Comparison of ENCODE assay signal across 1 cellular context in the genomic region with DNA sequence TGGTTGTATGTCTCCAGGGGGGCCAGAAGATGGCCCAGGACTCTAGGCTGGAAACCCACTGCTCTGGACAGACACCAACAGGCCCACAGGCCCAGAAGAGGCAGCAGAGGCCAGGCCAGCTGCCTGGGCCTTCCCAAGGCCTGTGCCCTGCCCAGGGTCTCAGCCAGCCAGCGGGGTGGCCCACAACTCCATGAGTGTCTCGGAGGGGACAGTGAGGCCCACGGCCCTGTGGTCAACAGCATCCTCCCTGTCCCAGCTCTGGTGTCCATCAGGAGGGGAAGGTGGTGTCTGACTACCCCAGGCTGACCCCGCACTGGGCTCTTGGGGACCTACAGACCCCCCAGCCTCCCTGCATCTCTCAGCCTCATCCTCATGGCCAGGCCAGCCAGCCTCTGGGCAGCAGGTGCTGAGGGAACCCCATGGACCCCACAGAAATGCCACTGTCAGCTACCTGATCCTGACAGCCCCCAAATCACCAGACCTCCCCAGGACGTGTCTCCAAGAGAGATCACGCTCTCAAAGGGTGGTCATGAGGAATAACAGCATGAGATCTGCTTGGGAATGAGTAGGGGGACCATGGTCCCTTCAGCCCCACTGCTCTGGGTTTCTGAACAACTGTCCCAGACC.
TF ChIP-seq lines count a peak whose summit lies in the region.

No MANE protein-coding gene starts in this region.

TF ChIP-seq in WTC11, 78 proteins besides CTCF, POLR2A, EP300 and RAD21 (continued from another document):
- TF ChIP-seq, protein P1, sequence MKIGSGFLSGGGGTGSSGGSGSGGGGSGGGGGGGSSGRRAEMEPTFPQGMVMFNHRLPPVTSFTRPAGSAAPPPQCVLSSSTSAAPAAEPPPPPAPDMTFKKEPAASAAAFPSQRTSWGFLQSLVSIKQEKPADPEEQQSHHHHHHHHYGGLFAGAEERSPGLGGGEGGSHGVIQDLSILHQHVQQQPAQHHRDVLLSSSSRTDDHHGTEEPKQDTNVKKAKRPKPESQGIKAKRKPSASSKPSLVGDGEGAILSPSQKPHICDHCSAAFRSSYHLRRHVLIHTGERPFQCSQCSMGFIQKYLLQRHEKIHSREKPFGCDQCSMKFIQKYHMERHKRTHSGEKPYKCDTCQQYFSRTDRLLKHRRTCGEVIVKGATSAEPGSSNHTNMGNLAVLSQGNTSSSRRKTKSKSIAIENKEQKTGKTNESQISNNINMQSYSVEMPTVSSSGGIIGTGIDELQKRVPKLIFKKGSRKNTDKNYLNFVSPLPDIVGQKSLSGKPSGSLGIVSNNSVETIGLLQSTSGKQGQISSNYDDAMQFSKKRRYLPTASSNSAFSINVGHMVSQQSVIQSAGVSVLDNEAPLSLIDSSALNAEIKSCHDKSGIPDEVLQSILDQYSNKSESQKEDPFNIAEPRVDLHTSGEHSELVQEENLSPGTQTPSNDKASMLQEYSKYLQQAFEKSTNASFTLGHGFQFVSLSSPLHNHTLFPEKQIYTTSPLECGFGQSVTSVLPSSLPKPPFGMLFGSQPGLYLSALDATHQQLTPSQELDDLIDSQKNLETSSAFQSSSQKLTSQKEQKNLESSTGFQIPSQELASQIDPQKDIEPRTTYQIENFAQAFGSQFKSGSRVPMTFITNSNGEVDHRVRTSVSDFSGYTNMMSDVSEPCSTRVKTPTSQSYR (CRISPR knock-in tag; IDR thresholded peaks at IDR 0.05): no peak
- TF ChIP-seq, protein P2, sequence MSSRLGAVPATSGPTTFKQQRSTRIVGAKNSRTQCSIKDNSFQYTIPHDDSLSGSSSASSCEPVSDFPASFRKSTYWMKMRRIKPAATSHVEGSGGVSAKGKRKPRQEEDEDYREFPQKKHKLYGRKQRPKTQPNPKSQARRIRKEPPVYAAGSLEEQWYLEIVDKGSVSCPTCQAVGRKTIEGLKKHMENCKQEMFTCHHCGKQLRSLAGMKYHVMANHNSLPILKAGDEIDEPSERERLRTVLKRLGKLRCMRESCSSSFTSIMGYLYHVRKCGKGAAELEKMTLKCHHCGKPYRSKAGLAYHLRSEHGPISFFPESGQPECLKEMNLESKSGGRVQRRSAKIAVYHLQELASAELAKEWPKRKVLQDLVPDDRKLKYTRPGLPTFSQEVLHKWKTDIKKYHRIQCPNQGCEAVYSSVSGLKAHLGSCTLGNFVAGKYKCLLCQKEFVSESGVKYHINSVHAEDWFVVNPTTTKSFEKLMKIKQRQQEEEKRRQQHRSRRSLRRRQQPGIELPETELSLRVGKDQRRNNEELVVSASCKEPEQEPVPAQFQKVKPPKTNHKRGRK (CRISPR knock-in tag; IDR thresholded peaks at IDR 0.05; ENCODE audit: borderline replicate concordance): no peak
- TF ChIP-seq IRF2 (CRISPR knock-in tag; IDR thresholded peaks at IDR 0.05; ENCODE audit: borderline replicate concordance, low read depth) (no peak), ZNF263 (CRISPR knock-in tag; IDR thresholded peaks at IDR 0.05; ENCODE audit: low read depth) (no peak), ESRRA (CRISPR knock-in tag; IDR thresholded peaks at IDR 0.05; ENCODE audit: borderline replicate concordance) (no peak)
- TF ChIP-seq, protein P3, sequence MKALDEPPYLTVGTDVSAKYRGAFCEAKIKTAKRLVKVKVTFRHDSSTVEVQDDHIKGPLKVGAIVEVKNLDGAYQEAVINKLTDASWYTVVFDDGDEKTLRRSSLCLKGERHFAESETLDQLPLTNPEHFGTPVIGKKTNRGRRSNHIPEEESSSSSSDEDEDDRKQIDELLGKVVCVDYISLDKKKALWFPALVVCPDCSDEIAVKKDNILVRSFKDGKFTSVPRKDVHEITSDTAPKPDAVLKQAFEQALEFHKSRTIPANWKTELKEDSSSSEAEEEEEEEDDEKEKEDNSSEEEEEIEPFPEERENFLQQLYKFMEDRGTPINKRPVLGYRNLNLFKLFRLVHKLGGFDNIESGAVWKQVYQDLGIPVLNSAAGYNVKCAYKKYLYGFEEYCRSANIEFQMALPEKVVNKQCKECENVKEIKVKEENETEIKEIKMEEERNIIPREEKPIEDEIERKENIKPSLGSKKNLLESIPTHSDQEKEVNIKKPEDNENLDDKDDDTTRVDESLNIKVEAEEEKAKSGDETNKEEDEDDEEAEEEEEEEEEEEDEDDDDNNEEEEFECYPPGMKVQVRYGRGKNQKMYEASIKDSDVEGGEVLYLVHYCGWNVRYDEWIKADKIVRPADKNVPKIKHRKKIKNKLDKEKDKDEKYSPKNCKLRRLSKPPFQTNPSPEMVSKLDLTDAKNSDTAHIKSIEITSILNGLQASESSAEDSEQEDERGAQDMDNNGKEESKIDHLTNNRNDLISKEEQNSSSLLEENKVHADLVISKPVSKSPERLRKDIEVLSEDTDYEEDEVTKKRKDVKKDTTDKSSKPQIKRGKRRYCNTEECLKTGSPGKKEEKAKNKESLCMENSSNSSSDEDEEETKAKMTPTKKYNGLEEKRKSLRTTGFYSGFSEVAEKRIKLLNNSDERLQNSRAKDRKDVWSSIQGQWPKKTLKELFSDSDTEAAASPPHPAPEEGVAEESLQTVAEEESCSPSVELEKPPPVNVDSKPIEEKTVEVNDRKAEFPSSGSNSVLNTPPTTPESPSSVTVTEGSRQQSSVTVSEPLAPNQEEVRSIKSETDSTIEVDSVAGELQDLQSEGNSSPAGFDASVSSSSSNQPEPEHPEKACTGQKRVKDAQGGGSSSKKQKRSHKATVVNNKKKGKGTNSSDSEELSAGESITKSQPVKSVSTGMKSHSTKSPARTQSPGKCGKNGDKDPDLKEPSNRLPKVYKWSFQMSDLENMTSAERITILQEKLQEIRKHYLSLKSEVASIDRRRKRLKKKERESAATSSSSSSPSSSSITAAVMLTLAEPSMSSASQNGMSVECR (CRISPR knock-in tag; IDR thresholded peaks at IDR 0.05; ENCODE audit: borderline replicate concordance): no peak
